1 cellular context compared by ENCODE assay signal in genomic region chr6:27931209-27931608, GRCh38.
TF ChIP-seq lines count a peak whose summit lies in the region.

No MANE protein-coding gene starts in this region.

TF ChIP-seq in HEK293, 187 proteins besides CTCF, POLR2A, EP300 and RAD21 (continued from another document):
- TF ChIP-seq ZNF513 (tag by site-specific recombination; IDR thresholded peaks at IDR 0.05) (no peak), ZSCAN5A (tag by site-specific recombination; IDR thresholded peaks at IDR 0.05) (no peak), ATF2 (tag by site-specific recombination; IDR thresholded peaks at IDR 0.05; ENCODE audit: low read depth) (peak; percentile 43; the same call in 1 of the 2 replicates), ZBTB1 (tag by site-specific recombination; IDR thresholded peaks at IDR 0.05) (no peak)
